In the genomic region with DNA sequence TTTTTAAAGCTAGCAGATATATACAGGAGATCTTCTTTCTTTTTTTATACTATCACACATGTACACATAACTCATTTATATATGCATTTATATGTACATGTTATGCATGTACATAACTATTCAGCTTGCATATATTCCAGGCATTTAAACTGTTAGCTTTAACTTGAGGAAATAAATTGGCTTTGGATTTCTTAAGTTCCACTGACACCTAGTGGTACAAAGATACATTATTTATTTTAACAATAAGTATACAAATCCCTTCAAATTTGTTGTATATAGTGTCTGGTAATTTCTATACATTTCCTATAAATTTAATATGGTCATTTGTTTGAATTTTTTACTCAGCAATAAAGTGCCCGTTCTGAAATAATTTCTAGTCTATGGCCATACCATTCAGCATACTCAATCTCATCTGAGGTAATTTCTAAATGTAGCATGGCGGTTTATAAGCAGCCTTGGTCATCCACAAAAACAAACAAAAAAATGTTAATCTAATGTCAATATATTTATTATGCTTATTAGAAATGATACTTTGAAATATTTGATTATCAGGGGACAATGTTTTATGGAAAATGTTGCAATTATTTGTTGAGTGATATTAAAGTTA, we compare ENCODE assay signal across 8 cellular contexts. TPM values are rescaled to one million over a fixed set of nuclear protein-coding genes. Genes with fewer than 3 reads are reported as not detected.
DNase-seq lines count a peak whose midpoint lies in the region; ATAC-seq and TF ChIP-seq lines count a peak whose summit lies in the region.

No MANE protein-coding gene starts in this region.

- ATAC-seq in DND-41 (ENCODE audit: insufficient read depth, low read depth) (no peak), HG03571 (IDR thresholded peaks at IDR 0.05; ENCODE audit: unreplicated experiment) (no peak)

- no peaks in the 10 kb centered on the region for H3K27me3 Mint-ChIP-seq in osteocyte (ENCODE audit: unreplicated experiment)

- H3K4me3 ChIP-seq in DND-41 (ENCODE audit: low read depth in 1 of 2, low read length in 2 of 2) = no peak overlapping the region

- H3K36me3 Mint-ChIP-seq in osteocyte (ENCODE audit: unreplicated experiment) = peaks cover 18% of the 10 kb centered on the region

- H3K27ac ChIP-seq in DND-41 (ENCODE audit: low read length) = no peak overlapping the region

- no peaks in the 10 kb centered on the region for H3K9me3 ChIP-seq in DND-41 (ENCODE audit: insufficient read depth, low read length, severe bottlenecking)

- no peak overlapping the region for H2AFZ ChIP-seq in DND-41 (ENCODE audit: low read depth, low read length)

- DNase-seq in DND-41 (no peak), NAMALWA (ENCODE audit: low spot score) (peak; percentile 55), dermis microvascular lymphatic vessel endothelial cell (ENCODE audit: low read depth in 2 of 2) (peak; percentile 54 to 61), osteocyte (ENCODE audit: extremely low spot score, unreplicated experiment) (no peak), NCI-H774 (lab: John Stamatoyannopoulos, UW) (no peak), D341Med (ENCODE audit: low spot score) (no peak), amygdala (lab: John Stamatoyannopoulos, UW) (no peak)

- H3K79me2 ChIP-seq in DND-41 (ENCODE audit: insufficient read depth, low read length) = no peaks in the 10 kb centered on the region

- no peak overlapping the region for H3K4me2 ChIP-seq in DND-41 (ENCODE audit: insufficient read depth, low read length)

- no peaks in the 10 kb centered on the region for H3K4me1 ChIP-seq in DND-41 (ENCODE audit: insufficient read depth, low read length)

- no peaks in the 10 kb centered on the region for H3K9me3 Mint-ChIP-seq in osteocyte (ENCODE audit: unreplicated experiment)

- no peaks in the 10 kb centered on the region for H4K20me1 ChIP-seq in DND-41 (ENCODE audit: insufficient read depth, low read length)

- TF ChIP-seq CTCF in DND-41 (IDR thresholded peaks at IDR 0.05; ENCODE audit: borderline replicate concordance, extremely low read depth, low read length, poor library complexity, severe bottlenecking) (peak; percentile 53), osteocyte (IDR thresholded peaks at IDR 0.05) (peak; percentile 57)

- no peak overlapping the region for H3K9ac ChIP-seq in DND-41 (ENCODE audit: low read depth, low read length)

- no peaks in the 10 kb centered on the region for H3K4me1 Mint-ChIP-seq in osteocyte (ENCODE audit: unreplicated experiment)

- H3K36me3 ChIP-seq in DND-41 (ENCODE audit: insufficient read depth, low read length) = peaks cover 88% of the 10 kb centered on the region

- no peak overlapping the region for H3K4me3 Mint-ChIP-seq in osteocyte (ENCODE audit: unreplicated experiment)

- H3K27ac Mint-ChIP-seq in osteocyte (ENCODE audit: unreplicated experiment) = no peak overlapping the region

- H3K27me3 ChIP-seq in DND-41 (ENCODE audit: insufficient read depth, low read length, poor library complexity) = no peaks in the 10 kb centered on the region

RNA-seq across cellular contexts. Expression of gene ZDHHC6, which starts 11.6 kb away (rescaled TPM):
- total RNA-seq in dermis microvascular lymphatic vessel endothelial cell = 20.5 and 22.7 TPM in 2 replicates
- 28.5 and 32.6 TPM in 2 replicates for total RNA-seq in osteocyte

RNA-seq across cellular contexts. Expression of gene VTI1A, which starts 11.9 kb away (rescaled TPM):
- total RNA-seq in dermis microvascular lymphatic vessel endothelial cell (13.6 and 16.8 TPM in 2 replicates), osteocyte (26.3 and 29.1 TPM in 2 replicates)

Comparison
In these comparisons a context has a peak if more than half of its experiments do, and no peak if none do; other contexts are left out.
1. DNase-seq: peak in NAMALWA (single experiment) and dermis microvascular lymphatic vessel endothelial cell (2 of 2); none in DND-41 (single experiment), osteocyte (single experiment), NCI-H774 (single experiment), D341Med (single experiment) and amygdala (0 of 56).